9 cellular contexts compared by ENCODE assay signal in genomic region chr6:52815167-52816092, GRCh38. TPM values are rescaled to one million over a fixed set of nuclear protein-coding genes. Genes with fewer than 3 reads are reported as not detected.
DNase-seq lines count a peak whose midpoint lies in the region; ATAC-seq and TF ChIP-seq lines count a peak whose summit lies in the region.
"Had no signal": no experiment of that assay in that cellular context is flagged by ENCODE, and none has a peak within 500 bp of the region (broad histone marks: within the 10 kb centered on the region; RNA-seq: fewer than 3 reads in every experiment).

No MANE protein-coding gene starts in this region.

- no TSS peak for BruUV-seq in Panc1 (replicated peaks; lab: Mats Ljungman, UMichigan)

- in situ Hi-C loops in Panc1 (cut with HindIII; ENCODE audit: low pct_unique_long_range_greater_than_20kb, low sequenced_read_pairs) = no loop called here

- H3K4me1 ChIP-seq in Panc1 (ENCODE audit: control insufficient read depth, insufficient read depth, low read length) = no peaks in the 10 kb centered on the region

- no peak overlapping the region for H3K27ac Mint-ChIP-seq in glutamatergic neuron (ENCODE audit: unreplicated experiment)
- H3K27ac Mint-ChIP-seq: T-helper 1 cell treated with Interleukin-12 subunit alpha and Interleukin-12 subunit beta and Interleukin-4 antibody, amounts not matched to agents 30 μg/mL and 1 μg/mL, for 36 hours had no signal

- H3K4me3 ChIP-seq in Panc1 (ENCODE audit: low read depth in 2 of 2, low read length in 2 of 2) = no peak overlapping the region
- no peak overlapping the region for H3K4me3 ChIP-seq in retinal pigment epithelial cell (ENCODE audit: low read length)

- POLR2A ChIA-PET in Panc1 (lab: Charles Lee) = no interaction called here

- intact Hi-C loops in Panc1 (cut with micrococcal nuclease; ENCODE audit: unreplicated experiment) = no loop called here

- DNase-seq in COLO829 (ENCODE audit: low spot score) (peak; percentile 70), Panc1 (ENCODE audit: low read depth, low spot score) (peak; percentile 33), glutamatergic neuron (peak; percentile 43), retinal pigment epithelial cell (ENCODE audit: low read depth) (peak; percentile 2), NOMO-1 (lab: John Stamatoyannopoulos, UW; ENCODE audit: unreplicated experiment in 2 of 2) (no peak)
- DNase-seq in activated effector memory CD4-positive, alpha-beta T cell treated with anti-CD3 and anti-CD28 coated beads, Interleukin-2, amount 50 U/mL, for 16 hours = peak; percentile 72

- no peaks in the 10 kb centered on the region; the same call in 1 of the 2 replicates for H3K27me3 ChIP-seq in Panc1 (ENCODE audit: control insufficient read depth, insufficient read depth, low read length)

- no peaks in the 10 kb centered on the region for H3K4me1 Mint-ChIP-seq in glutamatergic neuron (ENCODE audit: low read depth, unreplicated experiment)

- no peaks in the 10 kb centered on the region for H3K36me3 ChIP-seq in Panc1 (ENCODE audit: control insufficient read depth, insufficient read depth, low read length)

- H3K36me3 Mint-ChIP-seq in glutamatergic neuron (ENCODE audit: unreplicated experiment) = no peaks in the 10 kb centered on the region

- H3K27ac ChIP-seq in Panc1 (ENCODE audit: low read length) = no peak overlapping the region

- peak; percentile 98 for ATAC-seq in GM19351 (IDR thresholded peaks at IDR 0.05; ENCODE audit: unreplicated experiment)
- peak; percentile 79 for ATAC-seq in HG03571 (IDR thresholded peaks at IDR 0.05; ENCODE audit: unreplicated experiment)
- peak; percentile 96 for ATAC-seq in Panc1

- no peaks in the 10 kb centered on the region for H3K9me3 ChIP-seq in Panc1 (ENCODE audit: control insufficient read depth, insufficient read depth, low read depth, low read length)

- peaks cover 2% of the 10 kb centered on the region for H3K9me3 Mint-ChIP-seq in glutamatergic neuron (ENCODE audit: unreplicated experiment)
- H3K9me3 Mint-ChIP-seq: T-helper 1 cell treated with Interleukin-12 subunit alpha and Interleukin-12 subunit beta and Interleukin-4 antibody, amounts not matched to agents 30 μg/mL and 1 μg/mL, for 36 hours had no signal

- CTCF ChIA-PET in Panc1 (lab: Charles Lee) = no interaction called here

- H3K4me3 Mint-ChIP-seq in glutamatergic neuron (ENCODE audit: unreplicated experiment) = no peak overlapping the region
- H3K4me3 Mint-ChIP-seq: T-helper 1 cell treated with Interleukin-12 subunit alpha and Interleukin-12 subunit beta and Interleukin-4 antibody, amounts not matched to agents 30 μg/mL and 1 μg/mL, for 36 hours had no signal

- TF ChIP-seq CTCF in Panc1 (IDR thresholded peaks at IDR 0.05) (peak; percentile 85), glutamatergic neuron (IDR thresholded peaks at IDR 0.05; ENCODE audit: partially characterized antibody, unreplicated experiment) (peak; percentile 75), retinal pigment epithelial cell (conservative IDR thresholded peaks at IDR 0.05; ENCODE audit: low read depth, low read length) (peak; percentile 74)

- H3K27me3 Mint-ChIP-seq in glutamatergic neuron (ENCODE audit: unreplicated experiment) = no peaks in the 10 kb centered on the region

RNA-seq across cellular contexts. Expression of gene GSTA1, which starts 11.8 kb away (rescaled TPM):
- total RNA-seq in Panc1 (2021; ENCODE audit: unreplicated experiment) = 0.28 TPM
- not detected for polyA plus RNA-seq in Panc1 (2012; ENCODE audit: insufficient read length)
- total RNA-seq in glutamatergic neuron (ENCODE audit: unreplicated experiment) = not detected

RNA-seq across cellular contexts. Expression of gene GSTA5, which starts 25.2 kb away (rescaled TPM):
- total RNA-seq in Panc1 (2021; ENCODE audit: unreplicated experiment) (not detected), glutamatergic neuron (ENCODE audit: unreplicated experiment) (not detected)
- polyA plus RNA-seq in Panc1 (2012; ENCODE audit: insufficient read length) = not detected

RNA-seq across cellular contexts. Expression of gene GSTA2, which starts 52.2 kb away (rescaled TPM):
- not detected for total RNA-seq in Panc1 (2021; ENCODE audit: unreplicated experiment)
- not detected for polyA plus RNA-seq in Panc1 (2012; ENCODE audit: insufficient read length)
- not detected for total RNA-seq in glutamatergic neuron (ENCODE audit: unreplicated experiment)

Comparison
In these comparisons a context has a peak if more than half of its experiments do, and no peak if none do; other contexts are left out.
1. DNase-seq: peak in COLO829 (single experiment), Panc1 (single experiment), activated effector memory CD4-positive, alpha-beta T cell treated with anti-CD3 and anti-CD28 coated beads, Interleukin-2, amount 50 U/mL, for 16 hours (single experiment), glutamatergic neuron (single experiment) and retinal pigment epithelial cell (single experiment); none in NOMO-1 (0 of 2).
2. Peak in every context shown above with its lines, with median percentiles within 50 percentile points of each other: ATAC-seq and CTCF ChIP-seq.